11 cellular contexts compared by ENCODE assay signal in genomic region chr9:123607987-123608565, GRCh38.
DNase-seq lines count a peak whose midpoint lies in the region; ATAC-seq and FAIRE-seq lines count a peak whose summit lies in the region.
"Had no signal": no experiment of that assay in that cellular context is flagged by ENCODE, and none has a peak within 500 bp of the region (broad histone marks: within the 10 kb centered on the region; RNA-seq: fewer than 3 reads in every experiment).

No MANE protein-coding gene starts in this region.

- no peak for FAIRE-seq in urothelium cell line (lab: Jason Lieb, UNC)
- FAIRE-seq: keratinocyte had no signal

- ATAC-seq in GM18868 (IDR thresholded peaks at IDR 0.05; ENCODE audit: unreplicated experiment) (peak; percentile 97), GM21717 (IDR thresholded peaks at IDR 0.05; ENCODE audit: unreplicated experiment) (peak; percentile 99), HG03159 (IDR thresholded peaks at IDR 0.05; ENCODE audit: unreplicated experiment) (peak; percentile 98)
- ATAC-seq in stimulated activated naive CD8-positive, alpha-beta T cell treated with anti-CD3 and anti-CD28 coated beads, Interleukin-15, Interleukin-2, amounts not matched to agents 100 U/mL and 50 U/mL, for 24 hours, result no peak
- ATAC-seq: CD8-positive, alpha-beta T cell had no signal

- peak; percentile 3 for DNase-seq in ecto neural progenitor cell (ENCODE audit: low spot score)
- DNase-seq in iPS-NIHi7 (ENCODE audit: extremely low spot score), result no peak
- no peak for DNase-seq in urothelium cell line (ENCODE audit: low spot score)
- DNase-seq in NCI-H2196 treated with DMSO at 0.1 percent for 48 hours (lab: John Stamatoyannopoulos, UW; ENCODE audit: unreplicated experiment), result no peak
- DNase-seq in stimulated activated naive CD8-positive, alpha-beta T cell treated with anti-CD3 and anti-CD28 coated beads, Interleukin-15, Interleukin-2, amounts not matched to agents 100 U/mL and 50 U/mL, for 24 hours, result no peak
- DNase-seq: CD8-positive, alpha-beta T cell; NCI-H69 had no signal
